ENCODE assay signal across 9 cellular contexts in genomic region chr11:22780914-22781593, GRCh38. TPM values are rescaled to one million over a fixed set of nuclear protein-coding genes. Genes with fewer than 3 reads are reported as not detected.
DNase-seq lines count a peak whose midpoint lies in the region; ATAC-seq and TF ChIP-seq lines count a peak whose summit lies in the region.
"Had no signal": no experiment of that assay in that cellular context is flagged by ENCODE, and none has a peak within 500 bp of the region (broad histone marks: within the 10 kb centered on the region; RNA-seq: fewer than 3 reads in every experiment).

No MANE protein-coding gene starts in this region.

- H3K4me3 ChIP-seq in mesendoderm (ENCODE audit: low read length), result no peak overlapping the region
- no peak overlapping the region for H3K4me3 ChIP-seq in esophagus squamous epithelium
- H3K4me3 ChIP-seq: lower lobe of right lung had no signal

- peak; percentile 89 for ATAC-seq in GM18873 (IDR thresholded peaks at IDR 0.05; ENCODE audit: low FRiP score, unreplicated experiment)
- ATAC-seq in GM21786 (IDR thresholded peaks at IDR 0.05; ENCODE audit: unreplicated experiment), result peak; percentile 90
- peak; percentile 91 for ATAC-seq in HG03521 (IDR thresholded peaks at IDR 0.05; ENCODE audit: unreplicated experiment)
- ATAC-seq: lower lobe of right lung had no signal

- H3K4me2 ChIP-seq in mesendoderm (ENCODE audit: low read length), result no peak overlapping the region

- no peak overlapping the region for H3K27ac Mint-ChIP-seq in activated naive CD4-positive, alpha-beta T cell treated with anti-CD3 and anti-CD28 coated beads for 36 hours
- H3K27ac Mint-ChIP-seq: activated T-cell treated with anti-CD3 and anti-CD28 coated beads, Interleukin-2, amount 50 U/mL, for 24 hours had no signal

- no peak overlapping the region for H3K18ac ChIP-seq in mesendoderm (ENCODE audit: low read length)

- H3K9me3 ChIP-seq in esophagus squamous epithelium, result no peaks in the 10 kb centered on the region
- H3K9me3 ChIP-seq: lower lobe of right lung had no signal

- H2BK15ac ChIP-seq in mesendoderm (replicated peaks; ENCODE audit: low read depth), result no peak overlapping the region

- no peaks in the 10 kb centered on the region for H3K36me3 ChIP-seq in mesendoderm (ENCODE audit: control insufficient read depth, insufficient read depth, low read length)
- no peaks in the 10 kb centered on the region for H3K36me3 ChIP-seq in esophagus squamous epithelium
- H3K36me3 ChIP-seq: lower lobe of right lung had no signal

- no peaks in the 10 kb centered on the region for H3K36me3 Mint-ChIP-seq in activated naive CD4-positive, alpha-beta T cell treated with anti-CD3 and anti-CD28 coated beads for 36 hours (ENCODE audit: low read depth)

- intact Hi-C loops in activated naive CD4-positive, alpha-beta T cell treated with anti-CD3 and anti-CD28 coated beads for 36 hours (cut with micrococcal nuclease), result loop anchor here (2.0 to 10.0 kb wide), 3 partner anchors 156 to 354 kb away; partner anchors contain the start of gene FANCF
- intact Hi-C loops in esophagus squamous epithelium (cut with DNase I), result loop anchor here (5.0 kb wide), 1 partner anchor 444 kb away; the partner anchor contains the start of gene SLC17A6

- H3K27ac ChIP-seq in mesendoderm (ENCODE audit: low read depth, low read length) (no peak overlapping the region), esophagus squamous epithelium (no peak overlapping the region)
- H3K27ac ChIP-seq: lower lobe of right lung had no signal

- H3K4me1 Mint-ChIP-seq in activated naive CD4-positive, alpha-beta T cell treated with anti-CD3 and anti-CD28 coated beads for 36 hours (ENCODE audit: low read depth), result peaks cover 5% of the 10 kb centered on the region

- no peak overlapping the region for H2AK5ac ChIP-seq in mesendoderm (ENCODE audit: low read length)

- peak; percentile 43 for DNase-seq in mesendoderm
- DNase-seq in activated naive CD4-positive, alpha-beta T cell treated with anti-CD3 and anti-CD28 coated beads for 36 hours, result no peak
- no peak for DNase-seq in stimulated activated CD4-positive, alpha-beta T cell treated with anti-CD3 and anti-CD28 coated beads, Interleukin-4, amount 100 ng/mL, for 1 hour
- DNase-seq in esophagus squamous epithelium (lab: John Stamatoyannopoulos, UW), result no peak
- DNase-seq: activated T-cell treated with anti-CD3 and anti-CD28 coated beads, Interleukin-2, amount 50 U/mL, for 24 hours; lower lobe of right lung had no signal

- TF ChIP-seq CTCF in esophagus squamous epithelium (IDR thresholded peaks at IDR 0.05), result no peak

- no peaks in the 10 kb centered on the region for H3K9me3 Mint-ChIP-seq in activated naive CD4-positive, alpha-beta T cell treated with anti-CD3 and anti-CD28 coated beads for 36 hours
- H3K9me3 Mint-ChIP-seq: activated T-cell treated with anti-CD3 and anti-CD28 coated beads, Interleukin-2, amount 50 U/mL, for 24 hours had no signal

- CTCF ChIA-PET in activated naive CD4-positive, alpha-beta T cell treated with anti-CD3 and anti-CD28 coated beads for 36 hours (lab: Charles Lee), result interaction anchor here (0.5 to 0.9 kb wide), 3 partner anchors 15 to 122 kb away, joined by 3 read pairs; no protein-coding TSS in a partner anchor

- H3K4me1 ChIP-seq in mesendoderm (ENCODE audit: control insufficient read depth, low read depth, low read length), result no peaks in the 10 kb centered on the region
- H3K4me1 ChIP-seq in esophagus squamous epithelium, result no peaks in the 10 kb centered on the region
- H3K4me1 ChIP-seq: lower lobe of right lung had no signal

- no peak overlapping the region for H3K56ac ChIP-seq in mesendoderm (ENCODE audit: low read length)

- no peak overlapping the region for H4K8ac ChIP-seq in mesendoderm (ENCODE audit: low read depth, low read length)

- no peak overlapping the region for H3K4me3 Mint-ChIP-seq in activated naive CD4-positive, alpha-beta T cell treated with anti-CD3 and anti-CD28 coated beads for 36 hours
- H3K4me3 Mint-ChIP-seq: activated T-cell treated with anti-CD3 and anti-CD28 coated beads, Interleukin-2, amount 50 U/mL, for 24 hours had no signal

- H2BK5ac ChIP-seq in mesendoderm (ENCODE audit: low read length), result no peak overlapping the region

- TF ChIP-seq POLR2A in esophagus squamous epithelium (IDR thresholded peaks at IDR 0.05), result no peak

- no peak overlapping the region for H3K4ac ChIP-seq in mesendoderm (ENCODE audit: low read depth, low read length)

- H4K5ac ChIP-seq in mesendoderm (ENCODE audit: low read length), result no peak overlapping the region

- no peaks in the 10 kb centered on the region for H3K27me3 Mint-ChIP-seq in activated naive CD4-positive, alpha-beta T cell treated with anti-CD3 and anti-CD28 coated beads for 36 hours (ENCODE audit: low read depth)

- no peaks in the 10 kb centered on the region for H3K27me3 ChIP-seq in mesendoderm (ENCODE audit: insufficient read depth, low read length, poor library complexity)
- no peaks in the 10 kb centered on the region for H3K27me3 ChIP-seq in esophagus squamous epithelium

- no peaks in the 10 kb centered on the region for H3K79me2 ChIP-seq in mesendoderm (ENCODE audit: control insufficient read depth, insufficient read depth, low read length)

- H3K9ac ChIP-seq in mesendoderm (ENCODE audit: low read length), result no peak overlapping the region

- H3K79me1 ChIP-seq in mesendoderm (ENCODE audit: low read length), result no peaks in the 10 kb centered on the region

- H3K23ac ChIP-seq in mesendoderm (ENCODE audit: low read length), result no peak overlapping the region

- no CpG with 5 or more reads among the region's 3 CpGs for WGBS in mesendoderm (ENCODE audit: extremely low coverage, insufficient coverage, low lambda C conversion rate)
- 33 to 42% methylated on average over 3 of the region's 3 CpGs for WGBS in esophagus squamous epithelium, 2 donors

- no peak overlapping the region for H2BK120ac ChIP-seq in mesendoderm (ENCODE audit: low read depth, low read length)

RNA-seq across cellular contexts. Expression of gene SVIP, which starts 48.5 kb away (rescaled TPM):
- polyA plus RNA-seq in mesendoderm (2013, experiment 1 of 2), result 10.4 TPM
- 10.5 TPM for polyA plus RNA-seq in mesendoderm (2013, experiment 2 of 2)
- 10 to 100 TPM; 81.2 to 84.2 TPM for total RNA-seq in activated naive CD4-positive, alpha-beta T cell treated with anti-CD3 and anti-CD28 coated beads for 36 hours
- 10 to 100 TPM in 1 of 4 donors, 1 to 10 TPM in 3; 6.1 to 11.3 (median 8.0) TPM for total RNA-seq in esophagus squamous epithelium

Comparison
In these comparisons a context has a peak if more than half of its experiments do, and no peak if none do; other contexts are left out.
1. RNA of gene SVIP, which starts 48.5 kb away (total RNA-seq): 81.2 to 84.2 TPM in activated naive CD4-positive, alpha-beta T cell treated with anti-CD3 and anti-CD28 coated beads for 36 hours; 6.1 to 11.3 TPM in esophagus squamous epithelium; every median in the first group is over 4 times any median in the second.
2. Peak in every context shown above with its lines, with median percentiles within 50 percentile points of each other: ATAC-seq.